In the genomic region with DNA sequence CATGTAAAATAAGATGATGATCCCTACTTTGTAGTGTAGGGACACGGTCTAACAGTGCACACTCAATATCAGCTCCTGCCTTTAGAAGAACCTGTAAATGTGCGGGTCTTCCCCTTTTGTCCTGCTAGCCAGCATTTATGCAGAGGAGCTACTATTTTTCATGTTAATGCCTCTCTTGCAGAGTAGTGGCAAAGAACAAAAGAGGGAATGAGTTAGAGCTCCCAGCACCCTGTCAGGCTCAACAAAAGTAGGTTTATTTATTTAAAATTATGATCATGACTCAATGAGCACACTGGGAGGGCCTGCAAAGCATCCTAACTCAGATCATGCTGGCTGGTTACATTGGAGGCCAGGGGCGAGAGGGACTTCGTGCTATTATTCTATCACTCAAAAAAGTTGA, we compare ENCODE assay signal across 22 cellular contexts.
DNase-seq lines count a peak whose midpoint lies in the region; ATAC-seq lines count a peak whose summit lies in the region.
"Had no signal": no experiment of that assay in that cellular context is flagged by ENCODE, and none has a peak within 500 bp of the region (broad histone marks: within the 10 kb centered on the region; RNA-seq: fewer than 3 reads in every experiment).

No MANE protein-coding gene starts in this region.

- H3K4me3 ChIP-seq in HUES6 (ENCODE audit: low read depth, low read length), result 0 out of 2 replicates have a peak overlapping the region, but pooled peaks have one; percentile 0
- H3K4me3 ChIP-seq: GM12878 had no signal

- H3K9ac ChIP-seq in HUES6 (ENCODE audit: low read length), result no peak overlapping the region

- peaks cover 8% of the 10 kb centered on the region for H3K9me3 ChIP-seq in HUES6 (ENCODE audit: control insufficient read depth, insufficient read depth, low read depth, low read length)

- intact Hi-C loops in cardiac septum (cut with DNase I), result loop anchor here (5.0 kb wide), 1 partner anchor 151 kb away; no protein-coding TSS in a partner anchor

- peaks cover 22% of the 10 kb centered on the region for H3K4me1 ChIP-seq in HUES6 (ENCODE audit: control insufficient read depth, insufficient read depth, low read length)

- peaks cover 47% of the 10 kb centered on the region for H3K27me3 ChIP-seq in HUES6 (ENCODE audit: control insufficient read depth, insufficient read depth, low read length)

- ATAC-seq in HG03457 (IDR thresholded peaks at IDR 0.05; ENCODE audit: unreplicated experiment) (no peak), HG02588 (IDR thresholded peaks at IDR 0.05; ENCODE audit: unreplicated experiment) (no peak)
- ATAC-seq: GM12878 had no signal

- no peaks in the 10 kb centered on the region for H3K36me3 ChIP-seq in HUES6 (ENCODE audit: control insufficient read depth, insufficient read depth, low read length)

- H3K27ac ChIP-seq in HUES6 (ENCODE audit: low read depth, low read length), result no peak overlapping the region
- H3K27ac ChIP-seq in cingulate gyrus (ENCODE audit: low read depth, low read length), result peak overlapping the region; percentile 30
- H3K27ac ChIP-seq: RWPE1 had no signal

- peak; percentile 18 for DNase-seq in ELF-1 (ENCODE audit: low read depth, low spot score)
- DNase-seq in iPS-NIHi7 (ENCODE audit: extremely low spot score), result peak; percentile 51
- DNase-seq in activated T-cell treated with anti-CD3 and anti-CD28 coated beads for 4 hours, result no peak
- DNase-seq in cardiac septum (ENCODE audit: low spot score), result no peak
- DNase-seq: Calu3; CD4-positive, alpha-beta T cell; GOT3; HFFc6; MM.1S; NCI-H1092; NCI-H146; NCI-H2029 treated with DMSO at 0.1 percent for 48 hours; NCI-H2171; NCI-H446 treated with DMSO at 0.1 percent for 48 hours; NCI-H774; SIG-M5 had no signal

Comparison
In these comparisons a context has a peak if more than half of its experiments do, and no peak if none do; other contexts are left out.
1. DNase-seq: peak in ELF-1 (single experiment) and iPS-NIHi7 (single experiment); none in activated T-cell treated with anti-CD3 and anti-CD28 coated beads for 4 hours (single experiment) and cardiac septum (single experiment).